Comparison of ENCODE assay signal across 1 cellular context in the genomic region with DNA sequence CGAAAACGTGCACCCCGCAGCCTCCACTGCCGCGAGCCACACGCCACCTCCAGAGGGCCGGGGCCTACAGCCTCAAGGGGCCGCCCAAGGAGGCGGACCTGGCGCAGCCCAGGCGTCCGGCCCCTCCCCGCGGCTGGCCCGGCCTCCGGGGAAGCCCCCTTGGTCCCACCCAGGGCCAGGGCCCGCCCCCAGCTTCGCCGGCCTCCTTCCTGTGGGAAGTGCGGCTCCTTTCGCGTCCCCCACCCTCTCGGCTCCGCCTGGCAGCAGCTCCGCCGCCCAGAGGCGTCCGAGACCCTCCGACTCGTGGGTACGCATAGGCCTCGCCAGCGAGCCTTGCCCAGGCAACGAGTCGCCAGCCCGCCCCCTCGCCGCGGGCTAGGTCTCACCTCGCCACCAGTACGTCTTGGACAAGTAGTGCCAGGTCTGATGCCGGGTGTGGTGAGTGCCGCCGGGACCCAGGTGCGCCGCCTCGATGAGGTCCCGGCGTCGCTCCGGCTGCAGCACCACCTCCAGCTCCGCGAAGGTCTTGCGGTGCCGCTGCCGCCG.
TF ChIP-seq lines count a peak whose summit lies in the region.

No MANE protein-coding gene starts in this region.

TF ChIP-seq in K562, 482 proteins besides CTCF, POLR2A, EP300 and RAD21 (continued from another document and continues in another):
- TF ChIP-seq KDM2B (CRISPR knock-in tag; IDR thresholded peaks at IDR 0.05) = no peak
- peak; percentile 88 for TF ChIP-seq CREM (IDR thresholded peaks at IDR 0.05; ENCODE audit: low read depth)
- peak; percentile 86 for TF ChIP-seq RBFOX2 (IDR thresholded peaks at IDR 0.05; ENCODE audit: low read depth, low read length)
- TF ChIP-seq EWSR1 (IDR thresholded peaks at IDR 0.05; ENCODE audit: borderline replicate concordance, low read depth, partially characterized antibody) = no peak
- TF ChIP-seq, protein P1, sequence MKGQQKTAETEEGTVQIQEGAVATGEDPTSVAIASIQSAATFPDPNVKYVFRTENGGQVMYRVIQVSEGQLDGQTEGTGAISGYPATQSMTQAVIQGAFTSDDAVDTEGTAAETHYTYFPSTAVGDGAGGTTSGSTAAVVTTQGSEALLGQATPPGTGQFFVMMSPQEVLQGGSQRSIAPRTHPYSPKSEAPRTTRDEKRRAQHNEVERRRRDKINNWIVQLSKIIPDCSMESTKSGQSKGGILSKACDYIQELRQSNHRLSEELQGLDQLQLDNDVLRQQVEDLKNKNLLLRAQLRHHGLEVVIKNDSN (CRISPR knock-in tag; IDR thresholded peaks at IDR 0.05) = no peak; the same call in 1 of the 2 replicates
- no peak for TF ChIP-seq SNRNP70 (optimal IDR thresholded peaks at IDR 0.05; ENCODE audit: low read depth, low read length)
- TF ChIP-seq MXI1 (IDR thresholded peaks at IDR 0.05; ENCODE audit: low read depth, low read length) = peak; percentile 73
- TF ChIP-seq FOXA1 (IDR thresholded peaks at IDR 0.05; ENCODE audit: borderline replicate concordance) = no peak
- TF ChIP-seq HNRNPUL1 (IDR thresholded peaks at IDR 0.05; ENCODE audit: low read length) = no peak
- 0 out of 2 replicates have a peak, but pooled peaks have one; percentile 39 for TF ChIP-seq ZNF282 (CRISPR knock-in tag; IDR thresholded peaks at IDR 0.05)
- TF ChIP-seq, protein P2, sequence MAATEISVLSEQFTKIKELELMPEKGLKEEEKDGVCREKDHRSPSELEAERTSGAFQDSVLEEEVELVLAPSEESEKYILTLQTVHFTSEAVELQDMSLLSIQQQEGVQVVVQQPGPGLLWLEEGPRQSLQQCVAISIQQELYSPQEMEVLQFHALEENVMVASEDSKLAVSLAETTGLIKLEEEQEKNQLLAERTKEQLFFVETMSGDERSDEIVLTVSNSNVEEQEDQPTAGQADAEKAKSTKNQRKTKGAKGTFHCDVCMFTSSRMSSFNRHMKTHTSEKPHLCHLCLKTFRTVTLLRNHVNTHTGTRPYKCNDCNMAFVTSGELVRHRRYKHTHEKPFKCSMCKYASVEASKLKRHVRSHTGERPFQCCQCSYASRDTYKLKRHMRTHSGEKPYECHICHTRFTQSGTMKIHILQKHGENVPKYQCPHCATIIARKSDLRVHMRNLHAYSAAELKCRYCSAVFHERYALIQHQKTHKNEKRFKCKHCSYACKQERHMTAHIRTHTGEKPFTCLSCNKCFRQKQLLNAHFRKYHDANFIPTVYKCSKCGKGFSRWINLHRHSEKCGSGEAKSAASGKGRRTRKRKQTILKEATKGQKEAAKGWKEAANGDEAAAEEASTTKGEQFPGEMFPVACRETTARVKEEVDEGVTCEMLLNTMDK (IDR thresholded peaks at IDR 0.05; ENCODE audit: borderline replicate concordance, insufficient read depth, low read depth, low read length, poor library complexity, severe bottlenecking) = peak; percentile 53
- peak; percentile 85 to 88 for TF ChIP-seq NRF1 (conservative IDR thresholded peaks at IDR 0.05 in 1 of 2, IDR thresholded peaks at IDR 0.05 in 1 of 2)
- TF ChIP-seq, protein P3, sequence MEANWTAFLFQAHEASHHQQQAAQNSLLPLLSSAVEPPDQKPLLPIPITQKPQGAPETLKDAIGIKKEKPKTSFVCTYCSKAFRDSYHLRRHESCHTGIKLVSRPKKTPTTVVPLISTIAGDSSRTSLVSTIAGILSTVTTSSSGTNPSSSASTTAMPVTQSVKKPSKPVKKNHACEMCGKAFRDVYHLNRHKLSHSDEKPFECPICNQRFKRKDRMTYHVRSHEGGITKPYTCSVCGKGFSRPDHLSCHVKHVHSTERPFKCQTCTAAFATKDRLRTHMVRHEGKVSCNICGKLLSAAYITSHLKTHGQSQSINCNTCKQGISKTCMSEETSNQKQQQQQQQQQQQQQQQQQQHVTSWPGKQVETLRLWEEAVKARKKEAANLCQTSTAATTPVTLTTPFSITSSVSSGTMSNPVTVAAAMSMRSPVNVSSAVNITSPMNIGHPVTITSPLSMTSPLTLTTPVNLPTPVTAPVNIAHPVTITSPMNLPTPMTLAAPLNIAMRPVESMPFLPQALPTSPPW (CRISPR knock-in tag; IDR thresholded peaks at IDR 0.05) = peak; percentile 64
- TF ChIP-seq BRD4 (IDR thresholded peaks at IDR 0.05) = no peak
- peak; percentile 70 for TF ChIP-seq CXXC5 (CRISPR knock-in tag; IDR thresholded peaks at IDR 0.05)
- peak; percentile 22 for TF ChIP-seq C11orf30 (IDR thresholded peaks at IDR 0.05; ENCODE audit: low read depth)
- TF ChIP-seq, protein P4, sequence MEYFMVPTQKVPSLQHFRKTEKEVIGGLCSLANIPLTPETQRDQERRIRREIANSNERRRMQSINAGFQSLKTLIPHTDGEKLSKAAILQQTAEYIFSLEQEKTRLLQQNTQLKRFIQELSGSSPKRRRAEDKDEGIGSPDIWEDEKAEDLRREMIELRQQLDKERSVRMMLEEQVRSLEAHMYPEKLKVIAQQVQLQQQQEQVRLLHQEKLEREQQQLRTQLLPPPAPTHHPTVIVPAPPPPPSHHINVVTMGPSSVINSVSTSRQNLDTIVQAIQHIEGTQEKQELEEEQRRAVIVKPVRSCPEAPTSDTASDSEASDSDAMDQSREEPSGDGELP (CRISPR knock-in tag; IDR thresholded peaks at IDR 0.05; ENCODE audit: borderline replicate concordance) = peak; percentile 61; the same call in 1 of the 2 replicates
- peak; percentile 72 for TF ChIP-seq SIN3B (IDR thresholded peaks at IDR 0.05; ENCODE audit: low read depth)
- peak; percentile 78 for TF ChIP-seq MYC (IDR thresholded peaks at IDR 0.05; ENCODE audit: low read depth, low read length)
- no peak for TF ChIP-seq MYC (CRISPR knock-in tag; IDR thresholded peaks at IDR 0.05; ENCODE audit: borderline replicate concordance, low read depth)
- no peak for TF ChIP-seq MCM2 (IDR thresholded peaks at IDR 0.05; ENCODE audit: low read depth)
- TF ChIP-seq, protein P5, sequence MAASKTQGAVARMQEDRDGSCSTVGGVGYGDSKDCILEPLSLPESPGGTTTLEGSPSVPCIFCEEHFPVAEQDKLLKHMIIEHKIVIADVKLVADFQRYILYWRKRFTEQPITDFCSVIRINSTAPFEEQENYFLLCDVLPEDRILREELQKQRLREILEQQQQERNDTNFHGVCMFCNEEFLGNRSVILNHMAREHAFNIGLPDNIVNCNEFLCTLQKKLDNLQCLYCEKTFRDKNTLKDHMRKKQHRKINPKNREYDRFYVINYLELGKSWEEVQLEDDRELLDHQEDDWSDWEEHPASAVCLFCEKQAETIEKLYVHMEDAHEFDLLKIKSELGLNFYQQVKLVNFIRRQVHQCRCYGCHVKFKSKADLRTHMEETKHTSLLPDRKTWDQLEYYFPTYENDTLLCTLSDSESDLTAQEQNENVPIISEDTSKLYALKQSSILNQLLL (CRISPR knock-in tag; IDR thresholded peaks at IDR 0.05; ENCODE audit: borderline replicate concordance) = no peak
- TF ChIP-seq HNRNPLL (IDR thresholded peaks at IDR 0.05; ENCODE audit: low read depth, low read length, poor library complexity, severe bottlenecking) = no peak
- TF ChIP-seq, protein P6, sequence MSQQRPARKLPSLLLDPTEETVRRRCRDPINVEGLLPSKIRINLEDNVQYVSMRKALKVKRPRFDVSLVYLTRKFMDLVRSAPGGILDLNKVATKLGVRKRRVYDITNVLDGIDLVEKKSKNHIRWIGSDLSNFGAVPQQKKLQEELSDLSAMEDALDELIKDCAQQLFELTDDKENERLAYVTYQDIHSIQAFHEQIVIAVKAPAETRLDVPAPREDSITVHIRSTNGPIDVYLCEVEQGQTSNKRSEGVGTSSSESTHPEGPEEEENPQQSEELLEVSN (IDR thresholded peaks at IDR 0.05; ENCODE audit: borderline replicate concordance in 1 of 2, extremely low read depth in 1 of 2, insufficient read depth in 1 of 2, insufficient read length in 1 of 2, low read depth in 1 of 2, low read length in 1 of 2, poor library complexity in 1 of 2, severe bottlenecking in 1 of 2) = peak in 1 of 2 experiments; percentile 53
- TF ChIP-seq TBP (optimal IDR thresholded peaks at IDR 0.05; ENCODE audit: low read depth, low read length) = peak; percentile 44
- TF ChIP-seq THRAP3 (IDR thresholded peaks at IDR 0.05; ENCODE audit: borderline replicate concordance) = no peak
- peak in 1 of 2 experiments; percentile 12; a peak in 1 of 4 replicates for TF ChIP-seq TRIM24 (IDR thresholded peaks at IDR 0.05)
- TF ChIP-seq, protein P7, sequence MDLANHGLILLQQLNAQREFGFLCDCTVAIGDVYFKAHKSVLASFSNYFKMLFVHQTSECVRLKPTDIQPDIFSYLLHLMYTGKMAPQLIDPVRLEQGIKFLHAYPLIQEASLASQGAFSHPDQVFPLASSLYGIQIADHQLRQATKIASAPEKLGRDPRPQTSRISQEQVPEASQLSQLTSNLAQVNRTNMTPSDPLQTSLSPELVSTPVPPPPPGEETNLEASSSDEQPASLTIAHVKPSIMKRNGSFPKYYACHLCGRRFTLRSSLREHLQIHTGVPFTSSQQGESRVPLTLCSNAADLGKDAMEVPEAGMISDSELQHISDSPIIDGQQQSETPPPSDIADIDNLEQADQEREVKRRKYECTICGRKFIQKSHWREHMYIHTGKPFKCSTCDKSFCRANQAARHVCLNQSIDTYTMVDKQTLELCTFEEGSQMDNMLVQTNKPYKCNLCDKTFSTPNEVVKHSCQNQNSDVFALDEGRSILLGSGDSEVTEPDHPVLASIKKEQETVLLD (IDR thresholded peaks at IDR 0.05) = no peak
- TF ChIP-seq ZNF224 (CRISPR knock-in tag; IDR thresholded peaks at IDR 0.05) = no peak
- TF ChIP-seq, protein P8, sequence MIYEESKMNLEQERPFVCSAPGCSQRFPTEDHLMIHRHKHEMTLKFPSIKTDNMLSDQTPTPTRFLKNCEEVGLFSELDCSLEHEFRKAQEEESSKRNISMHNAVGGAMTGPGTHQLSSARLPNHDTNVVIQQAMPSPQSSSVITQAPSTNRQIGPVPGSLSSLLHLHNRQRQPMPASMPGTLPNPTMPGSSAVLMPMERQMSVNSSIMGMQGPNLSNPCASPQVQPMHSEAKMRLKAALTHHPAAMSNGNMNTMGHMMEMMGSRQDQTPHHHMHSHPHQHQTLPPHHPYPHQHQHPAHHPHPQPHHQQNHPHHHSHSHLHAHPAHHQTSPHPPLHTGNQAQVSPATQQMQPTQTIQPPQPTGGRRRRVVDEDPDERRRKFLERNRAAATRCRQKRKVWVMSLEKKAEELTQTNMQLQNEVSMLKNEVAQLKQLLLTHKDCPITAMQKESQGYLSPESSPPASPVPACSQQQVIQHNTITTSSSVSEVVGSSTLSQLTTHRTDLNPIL (CRISPR knock-in tag; IDR thresholded peaks at IDR 0.05) = no peak
- TF ChIP-seq, protein P9, sequence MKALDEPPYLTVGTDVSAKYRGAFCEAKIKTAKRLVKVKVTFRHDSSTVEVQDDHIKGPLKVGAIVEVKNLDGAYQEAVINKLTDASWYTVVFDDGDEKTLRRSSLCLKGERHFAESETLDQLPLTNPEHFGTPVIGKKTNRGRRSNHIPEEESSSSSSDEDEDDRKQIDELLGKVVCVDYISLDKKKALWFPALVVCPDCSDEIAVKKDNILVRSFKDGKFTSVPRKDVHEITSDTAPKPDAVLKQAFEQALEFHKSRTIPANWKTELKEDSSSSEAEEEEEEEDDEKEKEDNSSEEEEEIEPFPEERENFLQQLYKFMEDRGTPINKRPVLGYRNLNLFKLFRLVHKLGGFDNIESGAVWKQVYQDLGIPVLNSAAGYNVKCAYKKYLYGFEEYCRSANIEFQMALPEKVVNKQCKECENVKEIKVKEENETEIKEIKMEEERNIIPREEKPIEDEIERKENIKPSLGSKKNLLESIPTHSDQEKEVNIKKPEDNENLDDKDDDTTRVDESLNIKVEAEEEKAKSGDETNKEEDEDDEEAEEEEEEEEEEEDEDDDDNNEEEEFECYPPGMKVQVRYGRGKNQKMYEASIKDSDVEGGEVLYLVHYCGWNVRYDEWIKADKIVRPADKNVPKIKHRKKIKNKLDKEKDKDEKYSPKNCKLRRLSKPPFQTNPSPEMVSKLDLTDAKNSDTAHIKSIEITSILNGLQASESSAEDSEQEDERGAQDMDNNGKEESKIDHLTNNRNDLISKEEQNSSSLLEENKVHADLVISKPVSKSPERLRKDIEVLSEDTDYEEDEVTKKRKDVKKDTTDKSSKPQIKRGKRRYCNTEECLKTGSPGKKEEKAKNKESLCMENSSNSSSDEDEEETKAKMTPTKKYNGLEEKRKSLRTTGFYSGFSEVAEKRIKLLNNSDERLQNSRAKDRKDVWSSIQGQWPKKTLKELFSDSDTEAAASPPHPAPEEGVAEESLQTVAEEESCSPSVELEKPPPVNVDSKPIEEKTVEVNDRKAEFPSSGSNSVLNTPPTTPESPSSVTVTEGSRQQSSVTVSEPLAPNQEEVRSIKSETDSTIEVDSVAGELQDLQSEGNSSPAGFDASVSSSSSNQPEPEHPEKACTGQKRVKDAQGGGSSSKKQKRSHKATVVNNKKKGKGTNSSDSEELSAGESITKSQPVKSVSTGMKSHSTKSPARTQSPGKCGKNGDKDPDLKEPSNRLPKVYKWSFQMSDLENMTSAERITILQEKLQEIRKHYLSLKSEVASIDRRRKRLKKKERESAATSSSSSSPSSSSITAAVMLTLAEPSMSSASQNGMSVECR (CRISPR knock-in tag; IDR thresholded peaks at IDR 0.05) = peak; percentile 34; the same call in 1 of the 2 replicates
- peak; percentile 41 for TF ChIP-seq PHF20 (IDR thresholded peaks at IDR 0.05; ENCODE audit: partially characterized antibody)
- TF ChIP-seq ZNF76 (CRISPR knock-in tag; IDR thresholded peaks at IDR 0.05; ENCODE audit: borderline replicate concordance) = peak; percentile 16; the same call in 1 of the 2 replicates
- TF ChIP-seq, protein P10, sequence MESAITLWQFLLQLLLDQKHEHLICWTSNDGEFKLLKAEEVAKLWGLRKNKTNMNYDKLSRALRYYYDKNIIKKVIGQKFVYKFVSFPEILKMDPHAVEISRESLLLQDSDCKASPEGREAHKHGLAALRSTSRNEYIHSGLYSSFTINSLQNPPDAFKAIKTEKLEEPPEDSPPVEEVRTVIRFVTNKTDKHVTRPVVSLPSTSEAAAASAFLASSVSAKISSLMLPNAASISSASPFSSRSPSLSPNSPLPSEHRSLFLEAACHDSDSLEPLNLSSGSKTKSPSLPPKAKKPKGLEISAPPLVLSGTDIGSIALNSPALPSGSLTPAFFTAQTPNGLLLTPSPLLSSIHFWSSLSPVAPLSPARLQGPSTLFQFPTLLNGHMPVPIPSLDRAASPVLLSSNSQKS (CRISPR knock-in tag; IDR thresholded peaks at IDR 0.05) = no peak
- peak; percentile 84 for TF ChIP-seq RBBP5 (IDR thresholded peaks at IDR 0.05; ENCODE audit: borderline replicate concordance, insufficient read depth, low read length, poor library complexity, severe bottlenecking)
- peak; percentile 92 for TF ChIP-seq ZBTB7A (IDR thresholded peaks at IDR 0.05; ENCODE audit: borderline replicate concordance, control insufficient read depth, low read depth, low read length)
- TF ChIP-seq TAF9B (IDR thresholded peaks at IDR 0.05; ENCODE audit: partially characterized antibody) = peak; percentile 50
- TF ChIP-seq BCL6 (CRISPR knock-in tag; IDR thresholded peaks at IDR 0.05) = no peak
- TF ChIP-seq, protein P11, sequence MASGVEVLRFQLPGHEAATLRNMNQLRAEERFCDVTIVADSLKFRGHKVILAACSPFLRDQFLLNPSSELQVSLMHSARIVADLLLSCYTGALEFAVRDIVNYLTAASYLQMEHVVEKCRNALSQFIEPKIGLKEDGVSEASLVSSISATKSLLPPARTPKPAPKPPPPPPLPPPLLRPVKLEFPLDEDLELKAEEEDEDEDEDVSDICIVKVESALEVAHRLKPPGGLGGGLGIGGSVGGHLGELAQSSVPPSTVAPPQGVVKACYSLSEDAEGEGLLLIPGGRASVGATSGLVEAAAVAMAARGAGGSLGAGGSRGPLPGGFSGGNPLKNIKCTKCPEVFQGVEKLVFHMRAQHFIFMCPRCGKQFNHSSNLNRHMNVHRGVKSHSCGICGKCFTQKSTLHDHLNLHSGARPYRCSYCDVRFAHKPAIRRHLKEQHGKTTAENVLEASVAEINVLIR (CRISPR knock-in tag; IDR thresholded peaks at IDR 0.05) = 0 out of 2 replicates have a peak, but pooled peaks have one; percentile 17
